ENCODE assay signal across 1 cellular context in the genomic region with DNA sequence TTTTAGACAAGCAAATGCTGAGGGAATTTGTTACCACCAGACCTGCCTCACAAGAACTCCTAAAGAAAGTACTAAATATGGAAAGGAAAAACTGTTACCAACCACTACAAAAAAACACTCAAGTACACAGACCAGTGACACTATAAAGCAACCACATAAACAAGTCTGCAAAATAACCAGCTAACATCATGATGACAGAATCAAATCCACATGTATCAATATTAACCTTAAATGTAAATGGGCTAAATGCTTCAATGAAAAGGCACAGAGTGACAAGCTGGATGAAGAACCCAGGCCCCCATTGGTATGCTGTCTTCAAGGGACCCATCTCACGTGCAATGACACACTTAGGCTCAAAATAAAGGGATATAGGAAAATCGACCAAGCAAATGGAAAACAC.
"Had no signal": no experiment of that assay in that cellular context is flagged by ENCODE, and none has a peak within 500 bp of the region (broad histone marks: within the 10 kb centered on the region; RNA-seq: fewer than 3 reads in every experiment).

No MANE protein-coding gene starts in this region.

- H3K4me3 ChIP-seq: MG63 had no signal

- H3K36me3 ChIP-seq: MG63 had no signal
